1 cellular context compared by ENCODE assay signal in the genomic region with DNA sequence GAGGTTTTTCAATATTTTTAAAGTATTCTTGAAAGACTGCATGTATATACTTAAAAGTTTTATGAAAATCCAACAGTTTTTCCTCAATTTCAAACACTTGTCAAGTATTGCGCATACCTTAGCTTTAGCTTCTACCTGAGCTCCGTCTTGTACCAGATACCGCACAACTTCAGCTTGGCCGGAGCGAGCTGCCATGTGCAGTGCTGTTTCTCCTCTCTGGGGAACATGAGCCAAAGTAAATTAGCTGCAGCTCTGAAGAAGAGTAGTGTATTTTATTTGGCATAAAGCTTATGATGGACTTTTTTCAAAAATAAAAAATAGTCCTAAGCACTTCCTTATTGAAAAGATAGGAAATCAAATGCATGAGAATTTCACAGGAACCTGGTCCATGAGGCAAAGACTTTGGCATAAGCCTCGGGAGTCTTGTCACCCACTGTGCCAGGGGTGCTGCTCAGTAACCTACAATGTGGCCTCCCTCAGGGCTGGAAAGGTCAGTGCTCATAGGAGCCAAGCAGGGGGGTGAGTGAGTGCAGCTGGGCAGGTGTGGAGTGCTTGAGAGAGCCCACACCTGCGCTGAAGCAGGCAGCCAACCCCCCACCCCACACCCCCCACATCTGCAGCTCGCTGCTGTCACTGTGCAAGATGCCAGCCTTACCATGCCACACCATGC.
TF ChIP-seq lines count a peak whose summit lies in the region.

No MANE protein-coding gene starts in this region.

TF ChIP-seq in GM23338, 12 proteins besides CTCF, POLR2A, EP300 and RAD21 (continued from another document):
- TF ChIP-seq, protein P1, sequence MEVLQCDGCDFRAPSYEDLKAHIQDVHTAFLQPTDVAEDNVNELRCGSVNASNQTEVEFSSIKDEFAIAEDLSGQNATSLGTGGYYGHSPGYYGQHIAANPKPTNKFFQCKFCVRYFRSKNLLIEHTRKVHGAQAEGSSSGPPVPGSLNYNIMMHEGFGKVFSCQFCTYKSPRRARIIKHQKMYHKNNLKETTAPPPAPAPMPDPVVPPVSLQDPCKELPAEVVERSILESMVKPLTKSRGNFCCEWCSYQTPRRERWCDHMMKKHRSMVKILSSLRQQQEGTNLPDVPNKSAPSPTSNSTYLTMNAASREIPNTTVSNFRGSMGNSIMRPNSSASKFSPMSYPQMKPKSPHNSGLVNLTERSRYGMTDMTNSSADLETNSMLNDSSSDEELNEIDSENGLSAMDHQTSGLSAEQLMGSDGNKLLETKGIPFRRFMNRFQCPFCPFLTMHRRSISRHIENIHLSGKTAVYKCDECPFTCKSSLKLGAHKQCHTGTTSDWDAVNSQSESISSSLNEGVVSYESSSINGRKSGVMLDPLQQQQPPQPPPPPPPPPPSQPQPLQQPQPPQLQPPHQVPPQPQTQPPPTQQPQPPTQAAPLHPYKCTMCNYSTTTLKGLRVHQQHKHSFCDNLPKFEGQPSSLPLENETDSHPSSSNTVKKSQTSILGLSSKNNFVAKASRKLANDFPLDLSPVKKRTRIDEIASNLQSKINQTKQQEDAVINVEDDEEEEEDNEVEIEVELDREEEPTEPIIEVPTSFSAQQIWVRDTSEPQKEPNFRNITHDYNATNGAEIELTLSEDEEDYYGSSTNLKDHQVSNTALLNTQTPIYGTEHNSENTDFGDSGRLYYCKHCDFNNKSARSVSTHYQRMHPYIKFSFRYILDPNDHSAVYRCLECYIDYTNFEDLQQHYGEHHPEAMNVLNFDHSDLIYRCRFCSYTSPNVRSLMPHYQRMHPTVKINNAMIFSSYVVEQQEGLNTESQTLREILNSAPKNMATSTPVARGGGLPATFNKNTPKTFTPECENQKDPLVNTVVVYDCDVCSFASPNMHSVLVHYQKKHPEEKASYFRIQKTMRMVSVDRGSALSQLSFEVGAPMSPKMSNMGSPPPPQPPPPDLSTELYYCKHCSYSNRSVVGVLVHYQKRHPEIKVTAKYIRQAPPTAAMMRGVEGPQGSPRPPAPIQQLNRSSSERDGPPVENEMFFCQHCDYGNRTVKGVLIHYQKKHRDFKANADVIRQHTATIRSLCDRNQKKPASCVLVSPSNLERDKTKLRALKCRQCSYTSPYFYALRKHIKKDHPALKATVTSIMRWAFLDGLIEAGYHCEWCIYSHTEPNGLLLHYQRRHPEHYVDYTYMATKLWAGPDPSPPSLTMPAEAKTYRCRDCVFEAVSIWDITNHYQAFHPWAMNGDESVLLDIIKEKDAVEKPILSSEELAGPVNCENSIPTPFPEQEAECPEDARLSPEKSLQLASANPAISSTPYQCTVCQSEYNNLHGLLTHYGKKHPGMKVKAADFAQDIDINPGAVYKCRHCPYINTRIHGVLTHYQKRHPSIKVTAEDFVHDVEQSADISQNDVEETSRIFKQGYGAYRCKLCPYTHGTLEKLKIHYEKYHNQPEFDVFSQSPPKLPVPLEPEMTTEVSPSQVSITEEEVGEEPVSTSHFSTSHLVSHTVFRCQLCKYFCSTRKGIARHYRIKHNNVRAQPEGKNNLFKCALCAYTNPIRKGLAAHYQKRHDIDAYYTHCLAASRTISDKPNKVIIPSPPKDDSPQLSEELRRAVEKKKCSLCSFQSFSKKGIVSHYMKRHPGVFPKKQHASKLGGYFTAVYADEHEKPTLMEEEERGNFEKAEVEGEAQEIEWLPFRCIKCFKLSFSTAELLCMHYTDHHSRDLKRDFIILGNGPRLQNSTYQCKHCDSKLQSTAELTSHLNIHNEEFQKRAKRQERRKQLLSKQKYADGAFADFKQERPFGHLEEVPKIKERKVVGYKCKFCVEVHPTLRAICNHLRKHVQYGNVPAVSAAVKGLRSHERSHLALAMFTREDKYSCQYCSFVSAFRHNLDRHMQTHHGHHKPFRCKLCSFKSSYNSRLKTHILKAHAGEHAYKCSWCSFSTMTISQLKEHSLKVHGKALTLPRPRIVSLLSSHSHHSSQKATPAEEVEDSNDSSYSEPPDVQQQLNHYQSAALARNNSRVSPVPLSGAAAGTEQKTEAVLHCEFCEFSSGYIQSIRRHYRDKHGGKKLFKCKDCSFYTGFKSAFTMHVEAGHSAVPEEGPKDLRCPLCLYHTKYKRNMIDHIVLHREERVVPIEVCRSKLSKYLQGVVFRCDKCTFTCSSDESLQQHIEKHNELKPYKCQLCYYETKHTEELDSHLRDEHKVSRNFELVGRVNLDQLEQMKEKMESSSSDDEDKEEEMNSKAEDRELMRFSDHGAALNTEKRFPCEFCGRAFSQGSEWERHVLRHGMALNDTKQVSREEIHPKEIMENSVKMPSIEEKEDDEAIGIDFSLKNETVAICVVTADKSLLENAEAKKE (CRISPR knock-in tag; IDR thresholded peaks at IDR 0.05), result no peak
- TF ChIP-seq ZNF114 (CRISPR knock-in tag; IDR thresholded peaks at IDR 0.05) (no peak), JUNB (IDR thresholded peaks at IDR 0.05; ENCODE audit: unreplicated experiment) (no peak), STAT1 (IDR thresholded peaks at IDR 0.05; ENCODE audit: unreplicated experiment) (no peak), CREB1 (CRISPR knock-in tag; IDR thresholded peaks at IDR 0.05; ENCODE audit: low read depth) (no peak), NANOG (IDR thresholded peaks at IDR 0.05; ENCODE audit: borderline replicate concordance) (no peak), EZH2phosphoT487 (IDR thresholded peaks at IDR 0.05; ENCODE audit: unreplicated experiment) (no peak)
- TF ChIP-seq, protein P2, sequence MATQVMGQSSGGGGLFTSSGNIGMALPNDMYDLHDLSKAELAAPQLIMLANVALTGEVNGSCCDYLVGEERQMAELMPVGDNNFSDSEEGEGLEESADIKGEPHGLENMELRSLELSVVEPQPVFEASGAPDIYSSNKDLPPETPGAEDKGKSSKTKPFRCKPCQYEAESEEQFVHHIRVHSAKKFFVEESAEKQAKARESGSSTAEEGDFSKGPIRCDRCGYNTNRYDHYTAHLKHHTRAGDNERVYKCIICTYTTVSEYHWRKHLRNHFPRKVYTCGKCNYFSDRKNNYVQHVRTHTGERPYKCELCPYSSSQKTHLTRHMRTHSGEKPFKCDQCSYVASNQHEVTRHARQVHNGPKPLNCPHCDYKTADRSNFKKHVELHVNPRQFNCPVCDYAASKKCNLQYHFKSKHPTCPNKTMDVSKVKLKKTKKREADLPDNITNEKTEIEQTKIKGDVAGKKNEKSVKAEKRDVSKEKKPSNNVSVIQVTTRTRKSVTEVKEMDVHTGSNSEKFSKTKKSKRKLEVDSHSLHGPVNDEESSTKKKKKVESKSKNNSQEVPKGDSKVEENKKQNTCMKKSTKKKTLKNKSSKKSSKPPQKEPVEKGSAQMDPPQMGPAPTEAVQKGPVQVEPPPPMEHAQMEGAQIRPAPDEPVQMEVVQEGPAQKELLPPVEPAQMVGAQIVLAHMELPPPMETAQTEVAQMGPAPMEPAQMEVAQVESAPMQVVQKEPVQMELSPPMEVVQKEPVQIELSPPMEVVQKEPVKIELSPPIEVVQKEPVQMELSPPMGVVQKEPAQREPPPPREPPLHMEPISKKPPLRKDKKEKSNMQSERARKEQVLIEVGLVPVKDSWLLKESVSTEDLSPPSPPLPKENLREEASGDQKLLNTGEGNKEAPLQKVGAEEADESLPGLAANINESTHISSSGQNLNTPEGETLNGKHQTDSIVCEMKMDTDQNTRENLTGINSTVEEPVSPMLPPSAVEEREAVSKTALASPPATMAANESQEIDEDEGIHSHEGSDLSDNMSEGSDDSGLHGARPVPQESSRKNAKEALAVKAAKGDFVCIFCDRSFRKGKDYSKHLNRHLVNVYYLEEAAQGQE (IDR thresholded peaks at IDR 0.05; ENCODE audit: unreplicated experiment), result no peak
